13 cellular contexts compared by ENCODE assay signal in the genomic region with DNA sequence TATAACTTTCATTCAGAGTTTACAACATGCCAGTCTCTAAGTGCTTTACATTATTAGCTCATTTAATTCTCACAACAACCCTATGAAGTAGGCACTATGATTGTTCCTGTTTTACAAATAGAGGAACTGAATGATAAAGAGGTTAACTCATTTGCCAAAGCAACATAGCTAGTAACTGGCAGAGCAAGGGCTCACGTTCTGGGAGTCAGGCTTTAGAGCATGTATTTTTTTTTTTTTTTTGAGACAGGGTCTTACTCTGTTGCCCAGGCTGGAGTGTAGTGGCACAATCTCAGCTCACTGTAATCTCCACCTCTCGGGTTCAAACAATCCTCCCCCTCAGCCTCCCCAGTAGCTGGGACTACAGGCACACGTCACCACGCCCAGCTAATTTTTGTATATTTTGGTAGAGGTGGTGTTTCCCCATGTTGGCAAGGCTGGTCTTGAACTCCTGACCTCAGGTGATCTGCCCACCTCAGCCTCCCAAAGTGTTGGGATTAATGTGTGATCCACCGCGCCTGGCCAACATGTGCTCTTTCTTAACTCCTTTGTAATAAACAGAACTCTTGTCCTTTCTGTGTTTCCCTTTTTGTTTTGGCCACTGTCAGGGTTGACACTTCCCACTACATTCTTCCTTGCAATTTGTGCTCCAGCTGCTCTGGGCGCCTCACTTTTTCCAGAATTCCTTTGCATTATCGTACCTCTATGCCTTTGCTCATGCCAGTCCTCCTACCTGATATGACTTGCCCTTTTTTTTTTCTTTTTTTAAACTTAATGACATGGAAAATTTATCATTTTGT. TPM values are rescaled to one million over a fixed set of nuclear protein-coding genes. Genes with fewer than 3 reads are reported as not detected.
DNase-seq lines count a peak whose midpoint lies in the region; ATAC-seq, FAIRE-seq and TF ChIP-seq lines count a peak whose summit lies in the region.
"Had no signal": no experiment of that assay in that cellular context is flagged by ENCODE, and none has a peak within 500 bp of the region (broad histone marks: within the 10 kb centered on the region; RNA-seq: fewer than 3 reads in every experiment).

No MANE protein-coding gene starts in this region.

- DNase-seq in SJSA1 (ENCODE audit: low read depth in 1 of 2, low spot score in 2 of 2) (no peak), endothelial cell of umbilical vein (ENCODE audit: low read depth, low spot score) (no peak), DMS 273 treated with DMSO at 0.1 percent for 48 hours (lab: John Stamatoyannopoulos, UW) (no peak), NCI-H1436 (lab: John Stamatoyannopoulos, UW) (no peak)
- DNase-seq: activated CD4-positive, CD25-positive, alpha-beta regulatory T cell treated with anti-CD3 and anti-CD28 coated beads, Interleukin-2, amount 50 U/mL, for 72 hours; activated gamma-delta T cell treated with Interleukin-2 at 50 U/mL for 16 hours; DMS153; effector CD8-positive, alpha-beta T cell; stimulated activated CD4-positive, alpha-beta T cell treated with anti-CD3 and anti-CD28 coated beads, Interleukin-2, amount 100 ng/mL, for 48 hours had no signal

- no peak for TF ChIP-seq CTCF in HEK293 (tag by site-specific recombination; IDR thresholded peaks at IDR 0.05)
- no peak for TF ChIP-seq CTCF in endothelial cell of umbilical vein (IDR thresholded peaks at IDR 0.05; ENCODE audit: extremely low read depth in 1 of 2, insufficient read depth in 1 of 2, low read depth in 1 of 2, low read length in 2 of 2)

- no peaks in the 10 kb centered on the region for H3K36me3 ChIP-seq in HEK293 (ENCODE audit: control insufficient read depth in 2 of 2, insufficient read depth in 1 of 2, low read length in 2 of 2)
- no peaks in the 10 kb centered on the region for H3K36me3 ChIP-seq in SJSA1
- H3K36me3 ChIP-seq in endothelial cell of umbilical vein (ENCODE audit: control insufficient read depth in 2 of 2, extremely low read depth in 1 of 2, insufficient read depth in 2 of 2, low read length in 2 of 2): no peaks in the 10 kb centered on the region
- no peaks in the 10 kb centered on the region for H3K36me3 ChIP-seq in skeletal muscle satellite cell (ENCODE audit: insufficient read depth, low read length)

- H3K27ac ChIP-seq in HEK293 (ENCODE audit: extremely low read depth, low read depth, low read length) (no peak overlapping the region), SJSA1 (peak overlapping the region; percentile 86), endothelial cell of umbilical vein (ENCODE audit: insufficient read depth, low read depth, low read length) (peak overlapping the region; percentile 77)

- no peaks in the 10 kb centered on the region for H4K20me1 ChIP-seq in endothelial cell of umbilical vein (replicated peaks; ENCODE audit: control insufficient read depth, extremely low read depth, insufficient read depth, low read length)

- no peak overlapping the region for H2AFZ ChIP-seq in endothelial cell of umbilical vein (ENCODE audit: low read depth, low read length)

- dilution Hi-C loops in endothelial cell of umbilical vein (cut with MboI; ENCODE audit: extremely low pct_ligation_motif_present, low sequenced_read_pairs): no loop called here

- H3K9me1 ChIP-seq in endothelial cell of umbilical vein (replicated peaks; ENCODE audit: control insufficient read depth, extremely low read depth, insufficient read depth, low read length): no peaks in the 10 kb centered on the region

- no peak for FAIRE-seq in endothelial cell of umbilical vein (lab: Jason Lieb, UNC)

- H3K9ac ChIP-seq in endothelial cell of umbilical vein (replicated peaks; ENCODE audit: extremely low read depth, insufficient read depth, low read length) (peak overlapping the region; percentile 38), skeletal muscle satellite cell (ENCODE audit: low read depth, low read length) (peak overlapping the region; percentile 57)

- H3K4me3 ChIP-seq in HEK293 (ENCODE audit: low read depth, low read length): no peak overlapping the region
- no peak overlapping the region for H3K4me3 ChIP-seq in SJSA1
- no peak overlapping the region for H3K4me3 ChIP-seq in endothelial cell of umbilical vein (replicated peaks in 1 of 3; ENCODE audit: insufficient read depth in 1 of 3, low read depth in 1 of 3, low read length in 3 of 3)
- H3K4me3 ChIP-seq in skeletal muscle satellite cell (ENCODE audit: low read length): no peak overlapping the region

- intact Hi-C loops in endothelial cell of umbilical vein (cut with micrococcal nuclease): no loop called here

- H3K4me1 ChIP-seq in HEK293 (ENCODE audit: control insufficient read depth, insufficient read depth, low read length) (peaks cover 27% of the 10 kb centered on the region), SJSA1 (replicated peaks) (peaks cover 67% of the 10 kb centered on the region), endothelial cell of umbilical vein (ENCODE audit: control insufficient read depth, extremely low read depth, insufficient read depth, low read length) (peaks cover 39% of the 10 kb centered on the region), skeletal muscle satellite cell (ENCODE audit: control insufficient read depth, insufficient read depth, low read length) (peaks cover 53% of the 10 kb centered on the region)

- TF ChIP-seq POLR2A in endothelial cell of umbilical vein (IDR thresholded peaks at IDR 0.05; ENCODE audit: low read depth, low read length): no peak

- ATAC-seq in HG03442 (IDR thresholded peaks at IDR 0.05; ENCODE audit: unreplicated experiment): no peak
- ATAC-seq in GM18870 (IDR thresholded peaks at IDR 0.05; ENCODE audit: unreplicated experiment): no peak

- no peaks in the 10 kb centered on the region for H3K27me3 ChIP-seq in SJSA1 (replicated peaks)
- H3K27me3 ChIP-seq in endothelial cell of umbilical vein (ENCODE audit: control insufficient read depth in 2 of 2, insufficient read depth in 2 of 2, low read length in 2 of 2): no peaks in the 10 kb centered on the region
- no peaks in the 10 kb centered on the region for H3K27me3 ChIP-seq in skeletal muscle satellite cell (ENCODE audit: control insufficient read depth, insufficient read depth, low read length)

- H3K9me3 ChIP-seq in HEK293 (ENCODE audit: control insufficient read depth, insufficient read depth, low read depth, low read length) (no peaks in the 10 kb centered on the region), SJSA1 (replicated peaks) (no peaks in the 10 kb centered on the region), endothelial cell of umbilical vein (replicated peaks; ENCODE audit: control insufficient read depth, insufficient read depth, low read length) (no peaks in the 10 kb centered on the region), skeletal muscle satellite cell (replicated peaks; ENCODE audit: low read length) (no peaks in the 10 kb centered on the region)

- POLR2A ChIA-PET in HEK293 (lab: Yijun Ruan, JAX): interaction anchor here (1.3 to 2.2 kb wide), 2 partner anchors 12 to 23 kb away, joined by 3 to 5 read pairs; no protein-coding TSS in a partner anchor
- POLR2A ChIA-PET in endothelial cell of umbilical vein (lab: Charles Lee): interaction anchor here (0.7 kb wide), 1 partner anchor 124 kb away, joined by 6 read pairs; no protein-coding TSS in a partner anchor

- no TSS peak for BruUV-seq in endothelial cell of umbilical vein (replicated peaks; lab: Mats Ljungman, UMichigan)

- peak overlapping the region; percentile 32 for H3K4me2 ChIP-seq in endothelial cell of umbilical vein (ENCODE audit: insufficient read depth, low read length)
- peak overlapping the region; percentile 12 for H3K4me2 ChIP-seq in skeletal muscle satellite cell (ENCODE audit: low read length)

- CTCF ChIA-PET in HEK293 (lab: Yijun Ruan, JAX): interaction anchor here (0.6 to 1.3 kb wide), 5 partner anchors 37 to 200 kb away, joined by 3 to 4 read pairs (median 3); no protein-coding TSS in a partner anchor
- CTCF ChIA-PET in endothelial cell of umbilical vein (lab: Charles Lee): interaction anchor here (0.8 to 1.9 kb wide), 12 partner anchors 9 to 277 kb away, joined by 3 to 8 read pairs (median 5); no protein-coding TSS in a partner anchor

- no peaks in the 10 kb centered on the region for H3K79me2 ChIP-seq in endothelial cell of umbilical vein (ENCODE audit: control insufficient read depth, insufficient read depth, low read length)

TF ChIP-seq in HEK293, 187 proteins besides CTCF, POLR2A, EP300 and RAD21 (continues in another document):
- TF ChIP-seq ZNF664 (tag by site-specific recombination; IDR thresholded peaks at IDR 0.05): peak; percentile 94
- TF ChIP-seq, protein P1, sequence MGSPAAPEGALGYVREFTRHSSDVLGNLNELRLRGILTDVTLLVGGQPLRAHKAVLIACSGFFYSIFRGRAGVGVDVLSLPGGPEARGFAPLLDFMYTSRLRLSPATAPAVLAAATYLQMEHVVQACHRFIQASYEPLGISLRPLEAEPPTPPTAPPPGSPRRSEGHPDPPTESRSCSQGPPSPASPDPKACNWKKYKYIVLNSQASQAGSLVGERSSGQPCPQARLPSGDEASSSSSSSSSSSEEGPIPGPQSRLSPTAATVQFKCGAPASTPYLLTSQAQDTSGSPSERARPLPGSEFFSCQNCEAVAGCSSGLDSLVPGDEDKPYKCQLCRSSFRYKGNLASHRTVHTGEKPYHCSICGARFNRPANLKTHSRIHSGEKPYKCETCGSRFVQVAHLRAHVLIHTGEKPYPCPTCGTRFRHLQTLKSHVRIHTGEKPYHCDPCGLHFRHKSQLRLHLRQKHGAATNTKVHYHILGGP (tag by site-specific recombination; IDR thresholded peaks at IDR 0.05): no peak

TF ChIP-seq in endothelial cell of umbilical vein, 7 proteins besides CTCF, POLR2A, EP300 and RAD21 (continues in another document):
- TF ChIP-seq JUN (IDR thresholded peaks at IDR 0.05; ENCODE audit: borderline replicate concordance, insufficient read depth, insufficient read length, low read depth): no peak
- TF ChIP-seq, protein P2, sequence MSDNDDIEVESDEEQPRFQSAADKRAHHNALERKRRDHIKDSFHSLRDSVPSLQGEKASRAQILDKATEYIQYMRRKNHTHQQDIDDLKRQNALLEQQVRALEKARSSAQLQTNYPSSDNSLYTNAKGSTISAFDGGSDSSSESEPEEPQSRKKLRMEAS (IDR thresholded peaks at IDR 0.05; ENCODE audit: insufficient read depth, insufficient read length): no peak
- TF ChIP-seq POLR2AphosphoS5 (IDR thresholded peaks at IDR 0.05; ENCODE audit: insufficient read depth, low read depth, low read length): no peak
- TF ChIP-seq GATA2 (IDR thresholded peaks at IDR 0.05; ENCODE audit: insufficient read depth, insufficient read length, low read depth, low read length): no peak

RNA-seq across cellular contexts. Expression of a gene that starts 39.0 kb away (rescaled TPM):
- 19.5 and 22.0 TPM in 2 replicates for total RNA-seq in SJSA1 (2014; rRNA removed; shearing (Covaris generic))
- total RNA-seq in endothelial cell of umbilical vein: 71.7 and 88.2 TPM in 2 replicates
- polyA plus RNA-seq in endothelial cell of umbilical vein: 53.4 and 56.4 TPM in 2 replicates
- 47.7 and 47.9 TPM in 2 replicates for polyA plus RNA-seq in endothelial cell of umbilical vein (2011; cell fraction: cytosol; rRNA removed)
- polyA plus RNA-seq in endothelial cell of umbilical vein (2011; cell fraction: nucleus; rRNA removed): 114 and 122 TPM in 2 replicates
- polyA plus RNA-seq in endothelial cell of umbilical vein (2012): 87.3 and 91.3 TPM in 2 replicates
- polyA minus RNA-seq in endothelial cell of umbilical vein: 53.1 and 59.9 TPM in 2 replicates
- 13.7 TPM for polyA minus RNA-seq in endothelial cell of umbilical vein (2011; cell fraction: cytosol; rRNA and poly(A)+ RNA removed)
- 73.9 and 75.1 TPM in 2 replicates for polyA minus RNA-seq in endothelial cell of umbilical vein (2011; cell fraction: nucleus; rRNA and poly(A)+ RNA removed)
- total RNA-seq in skeletal muscle satellite cell (2012; rRNA removed): 18.3 and 32.1 TPM in 2 replicates
